In genomic region chr7:140889150-140889549, GRCh38 we compare ENCODE assay signal across 20 cellular contexts. TPM values are rescaled to one million over a fixed set of nuclear protein-coding genes. Genes with fewer than 3 reads are reported as not detected.
A peak's percentile ranks its signal among the peaks of the same experiment; 100 is the strongest.
DNase-seq lines count a peak whose midpoint lies in the region; ATAC-seq, FAIRE-seq and TF ChIP-seq lines count a peak whose summit lies in the region.
"Had no signal": no experiment of that assay in that cellular context is flagged by ENCODE, and none has a peak within 500 bp of the region (broad histone marks: within the 10 kb centered on the region; RNA-seq: fewer than 3 reads in every experiment).

No MANE protein-coding gene starts in this region.

- H3K4me2 ChIP-seq in HepG2 (ENCODE audit: low read depth, low read length) = no peak overlapping the region
- no peak overlapping the region for H3K4me2 ChIP-seq in K562 (ENCODE audit: insufficient read depth, low read length)
- H3K4me2 ChIP-seq: BLaER1 treated with 17β-estradiol and CSF1 and Interleukin-3, amounts not matched to agents 10 nM and 100 nM had no signal

- peaks cover 14% of the 10 kb centered on the region; the same call in 1 of the 2 replicates for H3K4me1 ChIP-seq in HepG2 (ENCODE audit: insufficient read depth, low read length)
- no peaks in the 10 kb centered on the region for H3K4me1 ChIP-seq in right lobe of liver
- H3K4me1 ChIP-seq in K562 (replicated peaks in 1 of 2; ENCODE audit: control insufficient read depth in 2 of 2, insufficient read depth in 2 of 2, low read length in 2 of 2) = peaks cover 0 to 13% of the 10 kb centered on the region in 2 experiments; a peak in 2 of 5 replicates
- H3K4me1 ChIP-seq: HAP-1 had no signal

- H2AFZ ChIP-seq in HepG2 (ENCODE audit: low read length) = no peak overlapping the region
- no peak overlapping the region for H2AFZ ChIP-seq in K562 (ENCODE audit: low read depth, low read length)

- TF ChIP-seq RAD21 in HepG2 (CRISPR knock-in tag; IDR thresholded peaks at IDR 0.05) = no peak
- TF ChIP-seq RAD21 in K562 (CRISPR knock-in tag; conservative IDR thresholded peaks at IDR 0.05 in 1 of 2, IDR thresholded peaks at IDR 0.05 in 1 of 2) = no peak

- TF ChIP-seq CTCF in HepG2 (CRISPR knock-in tag; IDR thresholded peaks at IDR 0.05) (no peak), right lobe of liver (IDR thresholded peaks at IDR 0.05) (no peak), K562 (IDR thresholded peaks at IDR 0.05 in 2 of 3, conservative IDR thresholded peaks at IDR 0.05 in 1 of 3; ENCODE audit: insufficient read depth in 2 of 3, low read depth in 1 of 3, low read length in 3 of 3) (no peak)

- TF ChIP-seq EP300 in HepG2 (IDR thresholded peaks at IDR 0.05; ENCODE audit: low read depth in 2 of 2, low read length in 2 of 2) (no peak), HepG2 (CRISPR knock-in tag; IDR thresholded peaks at IDR 0.05; ENCODE audit: borderline replicate concordance) (no peak), K562 (IDR thresholded peaks at IDR 0.05; ENCODE audit: low read length) (no peak)

- H3K4me3 ChIP-seq in HepG2 (replicated peaks in 1 of 3; ENCODE audit: insufficient read depth in 1 of 3, low read depth in 2 of 3, low read length in 3 of 3) (no peak overlapping the region), right lobe of liver (no peak overlapping the region), K562 (no peak overlapping the region)
- H3K4me3 ChIP-seq: BLaER1 treated with 17β-estradiol and CSF1 and Interleukin-3, amounts not matched to agents 10 nM and 100 nM; HAP-1 had no signal

- no peak overlapping the region for H3K27ac ChIP-seq in HepG2 (ENCODE audit: extremely low read length, insufficient read depth, low read length)
- H3K27ac ChIP-seq in right lobe of liver = no peak overlapping the region
- no peak overlapping the region for H3K27ac ChIP-seq in K562 (ENCODE audit: extremely low read depth, low read depth, low read length)
- H3K27ac ChIP-seq: 22Rv1; BLaER1 treated with 17β-estradiol and CSF1 and Interleukin-3, amounts not matched to agents 10 nM and 100 nM had no signal

- H3K36me3 ChIP-seq in HepG2 (replicated peaks in 1 of 2; ENCODE audit: control insufficient read depth in 1 of 2, insufficient read depth in 2 of 2, low read length in 2 of 2) = no peaks in the 10 kb centered on the region
- no peaks in the 10 kb centered on the region for H3K36me3 ChIP-seq in right lobe of liver
- H3K36me3 ChIP-seq in K562 (ENCODE audit: control insufficient read depth, insufficient read depth, low read length) = no peaks in the 10 kb centered on the region
- H3K36me3 ChIP-seq: HAP-1 had no signal

- H3K9me1 ChIP-seq in K562 (ENCODE audit: control insufficient read depth, insufficient read depth, low read length) = no peaks in the 10 kb centered on the region

- no TSS peak for BruUV-seq in HepG2 (replicated peaks; lab: Mats Ljungman, UMichigan)
- no TSS peak for BruUV-seq in K562 (replicated peaks; lab: Mats Ljungman, UMichigan)

- intact Hi-C loops in HepG2 (cut with micrococcal nuclease; ENCODE audit: unreplicated experiment) (no loop called here), right lobe of liver (cut with DNase I) (no loop called here), K562 (cut with micrococcal nuclease) (loop anchor here (5.0 kb wide), 1 partner anchor 1702 kb away; no protein-coding TSS in a partner anchor)

- ATAC-seq in HepG2 (no peak), right lobe of liver (no peak), K562 (no peak)

- TF ChIP-seq POLR2A in HepG2 (IDR thresholded peaks at IDR 0.05; ENCODE audit: insufficient read depth in 1 of 2, low read depth in 2 of 2, low read length in 2 of 2) (no peak), right lobe of liver (IDR thresholded peaks at IDR 0.05) (no peak), K562 (conservative IDR thresholded peaks at IDR 0.05) (no peak)

- H3K27me3 ChIP-seq in HepG2 (ENCODE audit: control insufficient read depth in 1 of 2, insufficient read depth in 2 of 2, low read length in 2 of 2) (no peaks in the 10 kb centered on the region), right lobe of liver (no peaks in the 10 kb centered on the region), K562 (ENCODE audit: control insufficient read depth in 2 of 2, insufficient read depth in 2 of 2, low read length in 2 of 2) (no peaks in the 10 kb centered on the region)
- H3K27me3 ChIP-seq: BLaER1 treated with 17β-estradiol and CSF1 and Interleukin-3, amounts not matched to agents 10 nM and 100 nM had no signal

- H3K79me2 ChIP-seq in HepG2 (ENCODE audit: insufficient read depth, low read length) = peaks cover 45% of the 10 kb centered on the region
- H3K79me2 ChIP-seq in K562 (ENCODE audit: control insufficient read depth, insufficient read depth, low read length) = peaks cover 88% of the 10 kb centered on the region

- WGBS in HepG2 (ENCODE audit: low lambda C conversion rate) = 98% methylated on average over 1 of the region's 1 CpG
- 59% methylated on average over 1 of the region's 1 CpG for WGBS in right lobe of liver (ENCODE audit: insufficient coverage, low coverage, low lambda C conversion rate, missing lambda C conversion rate)
- 74% methylated on average over 1 of the region's 1 CpG for WGBS in K562 (ENCODE audit: insufficient coverage, low coverage, missing lambda C conversion rate)

- H3K9ac ChIP-seq in HepG2 (ENCODE audit: insufficient read depth, low read depth, low read length) (no peak overlapping the region), K562 (ENCODE audit: insufficient read depth in 1 of 2, low read depth in 2 of 2, low read length in 2 of 2) (no peak overlapping the region)
- H3K9ac ChIP-seq: BLaER1 treated with 17β-estradiol and CSF1 and Interleukin-3, amounts not matched to agents 10 nM and 100 nM had no signal

- DNase-seq in HepG2 (ENCODE audit: low spot score) (no peak), right lobe of liver (no peak), RCC 7860 (ENCODE audit: low spot score) (no peak), K562 (ENCODE audit: extremely low read depth in 1 of 4, low spot score in 3 of 4) (no peak), Ammon's horn (ENCODE audit: low spot score) (no peak), NCI-H1694 treated with DMSO at 0.1 percent for 48 hours (lab: John Stamatoyannopoulos, UW) (no peak), HPDE6-E6E7 (ENCODE audit: extremely low spot score) (no peak)
- DNase-seq: CD4-positive, alpha-beta T cell; CD8-positive, alpha-beta memory T cell; DMS79; EL; GF-D8; GOT3; HFFc6 had no signal

- in situ Hi-C loops in HepG2 (cut with HindIII; ENCODE audit: extremely low pct_ligation_motif_present, low pct_unique_long_range_greater_than_20kb) (no loop called here), K562 (cut with MboI) (no loop called here)

- FAIRE-seq in HepG2 (lab: Jason Lieb, UNC) = no peak
- peak; percentile 42 for FAIRE-seq in RCC 7860 (lab: Jason Lieb, UNC)
- FAIRE-seq in K562 (lab: Jason Lieb, UNC) = no peak
- FAIRE-seq: GM12891, GM18507, H54 had no signal

- POLR2A ChIA-PET in HepG2 (lab: Yijun Ruan, JAX) = interaction anchor here (0.8 kb wide), 1 partner anchor 35 kb away, joined by 3 read pairs; the partner anchor contains the start of gene BRAF
- POLR2A ChIA-PET in K562 (lab: Yijun Ruan, JAX) = interaction anchor here (1.0 kb wide), 2 partner anchors 16 to 18 kb away, joined by 4 to 5 read pairs; no protein-coding TSS in a partner anchor

- CTCF ChIA-PET in HepG2 (lab: Yijun Ruan, JAX; ENCODE audit: low intra/inter-chr PET ratio, low total read pairs) = no interaction called here
- CTCF ChIA-PET in K562 (lab: Yijun Ruan, JAX; ENCODE audit: low intra/inter-chr PET ratio) = no interaction called here

- 0 out of 2 replicates have a peak, but pooled peaks cover 4% of the 10 kb centered on the region for H4K20me1 ChIP-seq in HepG2 (ENCODE audit: insufficient read depth, low read length)
- 0 out of 2 replicates have a peak, but pooled peaks cover 3% of the 10 kb centered on the region for H4K20me1 ChIP-seq in K562 (replicated peaks; ENCODE audit: control insufficient read depth, insufficient read depth, low read length)

- no peaks in the 10 kb centered on the region for H3K9me3 ChIP-seq in HepG2 (ENCODE audit: low read length)
- no peaks in the 10 kb centered on the region for H3K9me3 ChIP-seq in right lobe of liver
- H3K9me3 ChIP-seq in K562 (replicated peaks; ENCODE audit: control insufficient read depth, insufficient read depth, low read depth, low read length) = no peaks in the 10 kb centered on the region
- H3K9me3 ChIP-seq: HAP-1 had no signal

RNA-seq across cellular contexts. Expression of gene BRAF, which starts 35.6 kb away (rescaled TPM):
- total RNA-seq in HepG2 (2016; rRNA removed; fragmentation: Illumina TruSeq; extraction: Trizol) = 13.4 and 14.0 TPM in 2 replicates
- total RNA-seq in HepG2 (2016; cell fraction: cytosol; rRNA removed; fragmentation: Illumina TruSeq; extraction: Trizol; ENCODE audit: low read depth) = 22.5 and 25.2 TPM in 2 replicates
- 12.1 and 13.9 TPM in 2 replicates for total RNA-seq in HepG2 (2016; cell fraction: insoluble cytoplasmic fraction; rRNA removed; fragmentation: Illumina TruSeq; extraction: Trizol)
- 14.4 and 19.6 TPM in 2 replicates for total RNA-seq in HepG2 (2016; cell fraction: membrane; rRNA removed; fragmentation: Illumina TruSeq; extraction: Trizol)
- 33.7 and 34.1 TPM in 2 replicates for total RNA-seq in HepG2 (2016; cell fraction: nucleus; rRNA removed; fragmentation: Illumina TruSeq; extraction: Trizol)
- polyA plus RNA-seq in HepG2 (2011; rRNA removed) = 10.1 and 12.5 TPM in 2 replicates
- polyA plus RNA-seq in HepG2 (2011; cell fraction: cytosol; rRNA removed) = 5.2 and 8.2 TPM in 2 replicates
- polyA plus RNA-seq in HepG2 (2011; cell fraction: nucleus; rRNA removed) = 11.9 and 15.4 TPM in 2 replicates
- 7.5 and 9.3 TPM in 2 replicates for polyA plus RNA-seq in HepG2 (2012)
- 2.9 and 3.9 TPM in 2 replicates for polyA plus RNA-seq in HepG2 (2016; cell fraction: cytosol; fragmentation: Illumina TruSeq; extraction: Trizol; ENCODE audit: low read depth)
- 7.0 and 8.0 TPM in 2 replicates for polyA plus RNA-seq in HepG2 (2016; cell fraction: insoluble cytoplasmic fraction; fragmentation: Illumina TruSeq; extraction: Trizol; ENCODE audit: low read depth)
- 4.3 and 6.0 TPM in 2 replicates for polyA plus RNA-seq in HepG2 (2016; cell fraction: membrane; fragmentation: Illumina TruSeq; extraction: Trizol; ENCODE audit: low read depth)
- polyA plus RNA-seq in HepG2 (2016; cell fraction: nucleus; fragmentation: Illumina TruSeq; extraction: Trizol; ENCODE audit: insufficient read depth, low read depth) = 12.8 and 14.4 TPM in 2 replicates
- polyA minus RNA-seq in HepG2 (2011; rRNA and poly(A)+ RNA removed; ENCODE audit: low replicate concordance) = 23.3 and 34.0 TPM in 2 replicates
- polyA minus RNA-seq in HepG2 (2011; cell fraction: cytosol; rRNA and poly(A)+ RNA removed) = 20.0 and 26.5 TPM in 2 replicates
- polyA minus RNA-seq in HepG2 (2011; cell fraction: nucleus; rRNA and poly(A)+ RNA removed) = 109 and 113 TPM in 2 replicates
- 10 to 100 TPM in 5 of 6 experiments, 1 to 10 TPM in 1; 9.0 to 17.7 (median 13.2) TPM for total RNA-seq in right lobe of liver
- total RNA-seq in K562 (2011; cell fraction: chromatin; rRNA removed; ENCODE audit: low replicate concordance) = 127 and 304 TPM in 2 replicates
- 36.5 and 52.8 TPM in 2 replicates for total RNA-seq in K562 (2011; cell fraction: nucleolus; rRNA removed)
- total RNA-seq in K562 (2011; cell fraction: nucleoplasm; rRNA removed) = 111 and 199 TPM in 2 replicates
- 16.4 and 17.4 TPM in 2 replicates for total RNA-seq in K562 (2014; rRNA removed)
- 38.3 and 42.7 TPM in 2 replicates for total RNA-seq in K562 (2014; rRNA removed; fragmentation: Illumina TruSeq; extraction: Trizol)
- 32.5 and 37.8 TPM in 2 replicates for total RNA-seq in K562 (2015; rRNA removed; fragmentation: Illumina TruSeq; extraction: Trizol)
- total RNA-seq in K562 (2021) = 33.4 and 34.1 TPM in 2 replicates
- polyA plus RNA-seq in K562 (2011; rRNA removed) = 37.2 and 38.5 TPM in 2 replicates
- polyA plus RNA-seq in K562 (2011; cell fraction: cytosol; rRNA removed) = 12.1 and 24.8 TPM in 2 replicates
- 34.7 and 51.3 TPM in 2 replicates for polyA plus RNA-seq in K562 (2011; cell fraction: nucleus; rRNA removed)
- polyA plus RNA-seq in K562 (2012) = 15.7 and 20.2 TPM in 2 replicates
- polyA plus RNA-seq in K562 (2014; fragmentation: Illumina TruSeq; extraction: Trizol) = 21.9 and 24.1 TPM in 2 replicates
- polyA plus RNA-seq in K562 (2014; fragmentation: Nextera tagmentation; extraction: Ambion mirVana) = 1 to 10 TPM; 3.6 to 6.6 TPM
- polyA plus RNA-seq in K562 (2014; rRNA removed) = 14.0 and 15.1 TPM in 2 replicates
- 138 and 189 TPM in 2 replicates for polyA minus RNA-seq in K562 (2011; rRNA and poly(A)+ RNA removed)
- polyA minus RNA-seq in K562 (2011; cell fraction: cytosol; rRNA and poly(A)+ RNA removed) = 46.0 and 52.5 TPM in 2 replicates
- polyA minus RNA-seq in K562 (2011; cell fraction: nucleus; rRNA and poly(A)+ RNA removed) = 63.0 and 111 TPM in 2 replicates

Comparison
In these comparisons a context has a peak if more than half of its experiments do, and no peak if none do; other contexts are left out.
1. Of the 241 proteins assayed by ChIP-seq in both HepG2 and K562: peak only in HepG2: none; only in K562: none; in both: MAFF; in neither: 239; mixed calls (peak in some experiments, not most) for 1.